ENCODE assay signal across 35 cellular contexts in the genomic region with DNA sequence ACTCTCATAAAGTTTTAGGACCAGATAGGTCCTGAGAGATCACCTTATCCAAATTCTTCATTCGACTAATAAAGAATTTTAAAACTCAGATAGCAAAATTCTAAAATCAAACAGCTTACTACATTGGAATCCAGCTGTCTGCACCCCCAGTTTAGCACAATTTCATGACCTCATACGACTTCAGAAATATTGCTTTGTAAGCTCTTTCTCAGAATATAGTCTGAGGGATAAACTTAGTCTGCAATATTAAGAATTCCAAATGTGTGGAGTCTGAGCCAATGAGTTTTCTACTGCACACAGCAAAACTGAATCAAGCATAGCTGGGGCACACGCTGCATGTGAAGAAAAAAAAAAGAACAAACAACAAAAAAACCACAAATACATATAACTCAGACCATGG.
A peak's percentile ranks its signal among the peaks of the same experiment; 100 is the strongest.
DNase-seq lines count a peak whose midpoint lies in the region; ATAC-seq, FAIRE-seq and TF ChIP-seq lines count a peak whose summit lies in the region.
"Had no signal": no experiment of that assay in that cellular context is flagged by ENCODE, and none has a peak within 500 bp of the region (broad histone marks: within the 10 kb centered on the region; RNA-seq: fewer than 3 reads in every experiment).

No MANE protein-coding gene starts in this region.

- H3K27ac Mint-ChIP-seq in neural crest cell (ENCODE audit: unreplicated experiment) (peak overlapping the region; percentile 0), neural progenitor cell (no peak overlapping the region)
- H3K27ac Mint-ChIP-seq: B cell; CD14-positive monocyte; CD4-positive, alpha-beta memory T cell; CD4-positive, alpha-beta T cell; CD4-positive, CD25-positive, alpha-beta regulatory T cell; CD8-positive, alpha-beta memory T cell; CD8-positive, alpha-beta T cell had no signal

- in situ Hi-C loops in HepG2 (cut with HindIII; ENCODE audit: extremely low pct_ligation_motif_present, low pct_unique_long_range_greater_than_20kb) = no loop called here

- H3K4me1 Mint-ChIP-seq in neural crest cell (peaks cover 10% of the 10 kb centered on the region), neural progenitor cell (peaks cover 10% of the 10 kb centered on the region)
- H3K4me1 Mint-ChIP-seq: B cell; CD14-positive monocyte; CD4-positive, alpha-beta memory T cell; CD4-positive, CD25-positive, alpha-beta regulatory T cell; CD8-positive, alpha-beta memory T cell had no signal

- H3K36me3 Mint-ChIP-seq in neural crest cell (ENCODE audit: low read depth) (no peaks in the 10 kb centered on the region), neural progenitor cell (no peaks in the 10 kb centered on the region)
- H3K36me3 Mint-ChIP-seq: CD14-positive monocyte; CD4-positive, alpha-beta memory T cell; CD4-positive, CD25-positive, alpha-beta regulatory T cell; CD8-positive, alpha-beta T cell had no signal

- POLR2A ChIA-PET in HepG2 (lab: Yijun Ruan, JAX) (no interaction called here), A549 (lab: Yijun Ruan, JAX) (no interaction called here)

- H3K36me3 ChIP-seq in HepG2 (replicated peaks in 1 of 2; ENCODE audit: control insufficient read depth in 1 of 2, insufficient read depth in 2 of 2, low read length in 2 of 2) = no peaks in the 10 kb centered on the region
- no peaks in the 10 kb centered on the region for H3K36me3 ChIP-seq in right lobe of liver
- H3K36me3 ChIP-seq in neural progenitor cell = no peaks in the 10 kb centered on the region
- H3K36me3 ChIP-seq: BE2C; BLaER1; BLaER1 treated with 17β-estradiol and CSF1 and Interleukin-3, amounts not matched to agents 10 nM and 100 nM had no signal

- H3F3A ChIP-seq in neural progenitor cell (ENCODE audit: low read depth) = no peaks in the 10 kb centered on the region

- H3K9ac ChIP-seq in HepG2 (ENCODE audit: insufficient read depth, low read depth, low read length) (no peak overlapping the region), neural progenitor cell (no peak overlapping the region)
- H3K9ac ChIP-seq: BLaER1; BLaER1 treated with 17β-estradiol and CSF1 and Interleukin-3, amounts not matched to agents 10 nM and 100 nM had no signal

- BruUV-seq in HepG2 (replicated peaks; lab: Mats Ljungman, UMichigan) = no TSS peak

- ATAC-seq in HepG2 = no peak
- no peak for ATAC-seq in right lobe of liver
- ATAC-seq in A549 = no peak
- ATAC-seq in HG02870 (IDR thresholded peaks at IDR 0.05; ENCODE audit: unreplicated experiment) = no peak
- ATAC-seq: CD8-positive, alpha-beta T cell had no signal

- DNase-seq in HepG2 (ENCODE audit: low spot score) (no peak), right lobe of liver (no peak), A549 (ENCODE audit: low read depth in 1 of 2, low spot score in 1 of 2) (no peak), neural crest cell (ENCODE audit: low read depth, low spot score) (no peak), neural progenitor cell (ENCODE audit: low spot score) (no peak), dorsolateral prefrontal cortex (no peak), medulla oblongata (ENCODE audit: extremely low spot score) (no peak)
- DNase-seq: 8988T; ACHN; AML-193; BE2C; C1 segment of cervical spinal cord; Caco-2; Calu3; CD4-positive, alpha-beta memory T cell; CD4-positive, alpha-beta T cell; CD4-positive, CD25-positive, alpha-beta regulatory T cell; CD8-positive, alpha-beta memory T cell; CD8-positive, alpha-beta T cell; DMS 273 treated with DMSO at 0.1 percent for 48 hours; DMS153; DMS53; DMS79; DMS79 treated with DMSO at 0.1 percent for 48 hours; DND-41; EL had no signal

- intact Hi-C loops in HepG2 (cut with micrococcal nuclease; ENCODE audit: unreplicated experiment) (no loop called here), right lobe of liver (cut with DNase I) (no loop called here), dorsolateral prefrontal cortex (cut with DNase I) (no loop called here)

- 2% methylated on average over 3 of the region's 3 CpGs for WGBS in HepG2 (ENCODE audit: low lambda C conversion rate)
- WGBS in right lobe of liver (ENCODE audit: insufficient coverage, low coverage, low lambda C conversion rate, missing lambda C conversion rate) = 40% methylated on average over 3 of the region's 3 CpGs
- WGBS in A549 (ENCODE audit: missing lambda C conversion rate) = 1% methylated on average over 3 of the region's 3 CpGs

- H2AFZ ChIP-seq in HepG2 (ENCODE audit: low read length) (no peak overlapping the region), neural progenitor cell (replicated peaks) (peak overlapping the region; percentile 76)

- TF ChIP-seq POLR2A in HepG2 (IDR thresholded peaks at IDR 0.05; ENCODE audit: insufficient read depth in 1 of 2, low read depth in 2 of 2, low read length in 2 of 2) (no peak), right lobe of liver (IDR thresholded peaks at IDR 0.05) (no peak), A549 (IDR thresholded peaks at IDR 0.05; ENCODE audit: low read length) (no peak)

- H3K4me2 ChIP-seq in HepG2 (ENCODE audit: low read depth, low read length) (no peak overlapping the region), A549 (no peak overlapping the region), neural progenitor cell (peak overlapping the region; percentile 27)
- H3K4me2 ChIP-seq: BLaER1 had no signal

- H3K27me3 ChIP-seq in HepG2 (ENCODE audit: control insufficient read depth in 1 of 2, insufficient read depth in 2 of 2, low read length in 2 of 2) (no peaks in the 10 kb centered on the region), right lobe of liver (no peaks in the 10 kb centered on the region), neural progenitor cell (no peaks in the 10 kb centered on the region), dorsolateral prefrontal cortex (no peaks in the 10 kb centered on the region)
- H3K27me3 ChIP-seq: BE2C; BLaER1; BLaER1 treated with 17β-estradiol and CSF1 and Interleukin-3, amounts not matched to agents 10 nM and 100 nM had no signal

- H3K4me1 ChIP-seq in HepG2 (ENCODE audit: insufficient read depth, low read length) (no peaks in the 10 kb centered on the region), right lobe of liver (no peaks in the 10 kb centered on the region), A549 (no peaks in the 10 kb centered on the region), neural progenitor cell (peaks cover 14% of the 10 kb centered on the region)
- H3K4me1 ChIP-seq: BLaER1, Caco-2 had no signal

- no peaks in the 10 kb centered on the region for H4K20me1 ChIP-seq in HepG2 (ENCODE audit: insufficient read depth, low read length)
- H4K20me1 ChIP-seq in neural progenitor cell (ENCODE audit: low read depth) = no peaks in the 10 kb centered on the region
- H4K20me1 ChIP-seq: BLaER1; BLaER1 treated with 17β-estradiol and CSF1 and Interleukin-3, amounts not matched to agents 10 nM and 100 nM had no signal

- H3K79me2 ChIP-seq in HepG2 (ENCODE audit: insufficient read depth, low read length) = no peaks in the 10 kb centered on the region
- no peaks in the 10 kb centered on the region for H3K79me2 ChIP-seq in neural progenitor cell (ENCODE audit: low read depth)

- FAIRE-seq in HepG2 (lab: Jason Lieb, UNC) (no peak), A549 (lab: Jason Lieb, UNC) (no peak)
- FAIRE-seq: A204.1, D721Med had no signal

- H3K9me3 Mint-ChIP-seq in neural crest cell (peaks cover 2% of the 10 kb centered on the region), neural progenitor cell (no peaks in the 10 kb centered on the region)
- H3K9me3 Mint-ChIP-seq: CD4-positive, alpha-beta T cell; CD8-positive, alpha-beta T cell had no signal

- H3K4me3 Mint-ChIP-seq in neural crest cell (no peak overlapping the region), neural progenitor cell (no peak overlapping the region)
- H3K4me3 Mint-ChIP-seq: B cell; CD14-positive monocyte; CD4-positive, alpha-beta memory T cell; CD4-positive, alpha-beta T cell; CD4-positive, CD25-positive, alpha-beta regulatory T cell; CD8-positive, alpha-beta memory T cell; CD8-positive, alpha-beta T cell had no signal

- H3K9me3 ChIP-seq in HepG2 (ENCODE audit: low read length) (peaks cover 1% of the 10 kb centered on the region; the same call in 1 of the 2 replicates), right lobe of liver (no peaks in the 10 kb centered on the region), A549 (no peaks in the 10 kb centered on the region), neural progenitor cell (ENCODE audit: low read depth) (no peaks in the 10 kb centered on the region)
- H3K9me3 ChIP-seq: BE2C; BLaER1; BLaER1 treated with 17β-estradiol and CSF1 and Interleukin-3, amounts not matched to agents 10 nM and 100 nM; Caco-2 had no signal

- H3K27ac ChIP-seq in HepG2 (ENCODE audit: extremely low read length, insufficient read depth, low read length) (no peak overlapping the region), right lobe of liver (no peak overlapping the region), A549 (no peak overlapping the region), neural progenitor cell (no peak overlapping the region), dorsolateral prefrontal cortex (no peak overlapping the region)
- H3K27ac ChIP-seq: 22Rv1; BLaER1; BLaER1 treated with 17β-estradiol and CSF1 and Interleukin-3, amounts not matched to agents 10 nM and 100 nM; C4-2B had no signal

- TF ChIP-seq EP300 in HepG2 (IDR thresholded peaks at IDR 0.05; ENCODE audit: low read depth in 2 of 2, low read length in 2 of 2) (no peak), HepG2 (CRISPR knock-in tag; IDR thresholded peaks at IDR 0.05; ENCODE audit: borderline replicate concordance) (no peak), A549 (IDR thresholded peaks at IDR 0.05) (no peak)

- CTCF ChIA-PET in HepG2 (lab: Yijun Ruan, JAX; ENCODE audit: low intra/inter-chr PET ratio, low total read pairs) = no interaction called here
- CTCF ChIA-PET in A549 (lab: Yijun Ruan, JAX) = interaction anchor here (0.7 kb wide), 2 partner anchors 412 to 917 kb away, joined by 3 read pairs; no protein-coding TSS in a partner anchor

- H3K4me3 ChIP-seq in HepG2 (replicated peaks in 1 of 3; ENCODE audit: insufficient read depth in 1 of 3, low read depth in 2 of 3, low read length in 3 of 3) (no peak overlapping the region), right lobe of liver (no peak overlapping the region), A549 (no peak overlapping the region), neural progenitor cell (no peak overlapping the region), dorsolateral prefrontal cortex (no peak overlapping the region)
- H3K4me3 ChIP-seq: BLaER1; BLaER1 treated with 17β-estradiol and CSF1 and Interleukin-3, amounts not matched to agents 10 nM and 100 nM had no signal

- H3K27me3 Mint-ChIP-seq in neural crest cell (ENCODE audit: low read depth) (peaks cover 14% of the 10 kb centered on the region), neural progenitor cell (ENCODE audit: insufficient read depth, low read depth) (no peaks in the 10 kb centered on the region)
- H3K27me3 Mint-ChIP-seq: CD4-positive, alpha-beta T cell; CD4-positive, CD25-positive, alpha-beta regulatory T cell; CD8-positive, alpha-beta memory T cell had no signal

- TF ChIP-seq CTCF in HepG2 (CRISPR knock-in tag; IDR thresholded peaks at IDR 0.05) (no peak), right lobe of liver (IDR thresholded peaks at IDR 0.05) (no peak), A549 (IDR thresholded peaks at IDR 0.05) (no peak), neural crest cell (conservative IDR thresholded peaks at IDR 0.05) (no peak), neural progenitor cell (IDR thresholded peaks at IDR 0.05) (no peak), dorsolateral prefrontal cortex (IDR thresholded peaks at IDR 0.05 in 54 of 56, conservative IDR thresholded peaks at IDR 0.05 in 2 of 56; ENCODE audit: low read depth in 1 of 56, partially characterized antibody in 56 of 56) (no peak)

- TF ChIP-seq RAD21 in HepG2 (CRISPR knock-in tag; IDR thresholded peaks at IDR 0.05) = no peak
- no peak for TF ChIP-seq RAD21 in A549 (conservative IDR thresholded peaks at IDR 0.05 in 1 of 2, IDR thresholded peaks at IDR 0.05 in 1 of 2)
